Comparison of ENCODE assay signal across 27 cellular contexts in the genomic region with DNA sequence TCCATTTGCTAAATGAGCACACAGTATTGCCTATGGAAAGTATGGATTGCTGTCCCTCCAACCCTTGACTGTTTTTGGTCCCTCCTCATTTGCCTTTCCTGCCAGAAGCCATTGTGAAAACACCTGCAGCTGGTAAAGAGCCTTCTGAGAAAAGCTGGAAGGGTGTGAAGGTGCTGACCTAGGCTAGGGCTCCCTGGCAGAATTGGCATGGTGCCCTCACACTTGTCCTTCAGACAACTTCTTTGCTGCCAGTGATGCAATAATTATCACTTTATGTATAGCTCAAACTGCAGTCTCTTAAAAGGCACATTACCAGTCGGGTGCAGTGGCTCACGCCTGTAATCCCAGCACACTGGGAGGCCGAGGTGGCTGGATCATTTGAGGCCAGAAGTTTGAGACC. TPM values are rescaled to one million over a fixed set of nuclear protein-coding genes. Genes with fewer than 3 reads are reported as not detected.
DNase-seq lines count a peak whose midpoint lies in the region; ATAC-seq, FAIRE-seq and TF ChIP-seq lines count a peak whose summit lies in the region.
"Had no signal": no experiment of that assay in that cellular context is flagged by ENCODE, and none has a peak within 500 bp of the region (broad histone marks: within the 10 kb centered on the region; RNA-seq: fewer than 3 reads in every experiment).

No MANE protein-coding gene starts in this region.

- H3K4me3 Mint-ChIP-seq in activated CD8-positive, alpha-beta T cell treated with anti-CD3 and anti-CD28 coated beads for 36 hours = no peak overlapping the region
- H3K4me3 Mint-ChIP-seq in activated CD8-positive, alpha-beta T cell treated with anti-CD3 and anti-CD28 coated beads, Interleukin-2, amount 10 ng/mL, durations not matched to agents 7 days and 5 days = no peak overlapping the region
- H3K4me3 Mint-ChIP-seq: neural progenitor cell had no signal

- peaks cover 8% of the 10 kb centered on the region; the same call in 2 of the 3 replicates for H3K79me2 ChIP-seq in K562 (ENCODE audit: control insufficient read depth, insufficient read depth, low read length)

- H3K36me3 ChIP-seq in K562 (ENCODE audit: control insufficient read depth, insufficient read depth, low read length) (no peaks in the 10 kb centered on the region), small intestine (ENCODE audit: control insufficient read depth in 2 of 2, insufficient read depth in 2 of 2, low read length in 2 of 2) (no peaks in the 10 kb centered on the region)
- H3K36me3 ChIP-seq: gastrocnemius medialis, neural progenitor cell had no signal

- POLR2A ChIA-PET in activated CD8-positive, alpha-beta T cell treated with anti-CD3 and anti-CD28 coated beads for 36 hours (lab: Charles Lee) = interaction anchor here (0.7 to 0.8 kb wide), 2 partner anchors 42 to 120 kb away, joined by 3 read pairs; partner anchors contain the start of gene DDX46
- POLR2A ChIA-PET in activated CD8-positive, alpha-beta T cell treated with anti-CD3 and anti-CD28 coated beads, Interleukin-2, amount 10 ng/mL, durations not matched to agents 7 days and 5 days (lab: Charles Lee) = interaction anchor here (1.1 kb wide), 1 partner anchor 26 kb away, joined by 5 read pairs; no protein-coding TSS in a partner anchor
- POLR2A ChIA-PET in K562 (lab: Yijun Ruan, JAX) = interaction anchor here (0.8 to 1.4 kb wide), 3 partner anchors 14 to 22 kb away, joined by 3 to 4 read pairs (median 3); no protein-coding TSS in a partner anchor

- no peaks in the 10 kb centered on the region for H3K9me1 ChIP-seq in K562 (ENCODE audit: control insufficient read depth, insufficient read depth, low read length)

- H3K27ac ChIP-seq in K562 (ENCODE audit: extremely low read depth, low read depth, low read length) (no peak overlapping the region), small intestine (ENCODE audit: low read depth in 1 of 2, low read length in 1 of 2) (no peak overlapping the region)
- H3K27ac ChIP-seq: C4-2B, gastrocnemius medialis, HL-60, neural progenitor cell had no signal

- in situ Hi-C loops in K562 (cut with MboI) = no loop called here

- no peak overlapping the region for H2AFZ ChIP-seq in K562 (ENCODE audit: low read depth, low read length)
- H2AFZ ChIP-seq: neural progenitor cell had no signal

- DNase-seq in activated CD8-positive, alpha-beta T cell treated with anti-CD3 and anti-CD28 coated beads for 36 hours = no peak
- DNase-seq in activated CD8-positive, alpha-beta T cell treated with anti-CD3 and anti-CD28 coated beads, Interleukin-2, amount 10 ng/mL, durations not matched to agents 7 days and 5 days = no peak
- DNase-seq in NCI-H2029 (lab: John Stamatoyannopoulos, UW) (peak; percentile 58), K562 (ENCODE audit: extremely low read depth in 1 of 4, low spot score in 3 of 4) (no peak), small intestine (peak; percentile 40), D341Med (ENCODE audit: low spot score) (no peak), NOMO-1 (lab: John Stamatoyannopoulos, UW; ENCODE audit: unreplicated experiment in 2 of 2) (no peak)
- DNase-seq: ACHN; activated CD4-positive, alpha-beta T cell treated with anti-CD3 and anti-CD28 coated beads for 48 hours; activated CD8-positive, alpha-beta memory T cell treated with anti-CD3 and anti-CD28 coated beads, Interleukin-2, amount 50 U/mL, for 48 hours; activated gamma-delta T cell treated with Interleukin-2 at 50 U/mL for 16 hours; cerebellar nuclear complex; effector CD4-positive, alpha-beta T cell; gastrocnemius medialis; HCEC 1CT; kidney glomerular epithelial cell; MV-4-11; NCI-H2107; NCI-H82; stimulated activated CD4-positive, alpha-beta T cell treated with anti-CD3 and anti-CD28 coated beads, Interleukin-4, amount 100 ng/mL, for 4 hours; SW 1271 had no signal

- no peak for TF ChIP-seq EP300 in K562 (IDR thresholded peaks at IDR 0.05; ENCODE audit: low read length)

- CTCF ChIA-PET in activated CD8-positive, alpha-beta T cell treated with anti-CD3 and anti-CD28 coated beads for 36 hours (lab: Charles Lee) = interaction anchor here (2.9 kb wide), 1 partner anchor 26 kb away, joined by 9 read pairs; the partner anchor contains the start of gene PCBD2
- CTCF ChIA-PET in activated CD8-positive, alpha-beta T cell treated with anti-CD3 and anti-CD28 coated beads, Interleukin-2, amount 10 ng/mL, durations not matched to agents 7 days and 5 days (lab: Charles Lee) = no interaction called here
- CTCF ChIA-PET in K562 (lab: Yijun Ruan, JAX; ENCODE audit: low intra/inter-chr PET ratio) = no interaction called here

- H3K4me3 ChIP-seq in K562 (no peak overlapping the region), small intestine (ENCODE audit: low read depth in 1 of 2, low read length in 2 of 2) (no peak overlapping the region)
- H3K4me3 ChIP-seq: gastrocnemius medialis, neural progenitor cell had no signal

- no TSS peak for BruUV-seq in K562 (replicated peaks; lab: Mats Ljungman, UMichigan)

- no peaks in the 10 kb centered on the region for H3K9me3 Mint-ChIP-seq in activated CD8-positive, alpha-beta T cell treated with anti-CD3 and anti-CD28 coated beads for 36 hours
- no peaks in the 10 kb centered on the region for H3K9me3 Mint-ChIP-seq in activated CD8-positive, alpha-beta T cell treated with anti-CD3 and anti-CD28 coated beads, Interleukin-2, amount 10 ng/mL, durations not matched to agents 7 days and 5 days (ENCODE audit: insufficient read depth)

- H3K4me1 ChIP-seq in K562 (replicated peaks in 1 of 2; ENCODE audit: control insufficient read depth in 2 of 2, insufficient read depth in 2 of 2, low read length in 2 of 2) = peaks cover 18 to 19% of the 10 kb centered on the region in 2 experiments; a peak in 4 of 5 replicates
- H3K4me1 ChIP-seq in small intestine (ENCODE audit: control insufficient read depth in 2 of 2, insufficient read depth in 1 of 2, low read depth in 1 of 2, low read length in 1 of 2) = peaks cover 0 to 8% of the 10 kb centered on the region in 2 donors

- no peaks in the 10 kb centered on the region for H4K20me1 ChIP-seq in K562 (replicated peaks; ENCODE audit: control insufficient read depth, insufficient read depth, low read length)

- H3K27me3 ChIP-seq in K562 (ENCODE audit: control insufficient read depth in 2 of 2, insufficient read depth in 2 of 2, low read length in 2 of 2) (no peaks in the 10 kb centered on the region), small intestine (ENCODE audit: control insufficient read depth in 2 of 2, insufficient read depth in 2 of 2, low read length in 2 of 2) (no peaks in the 10 kb centered on the region)
- H3K27me3 ChIP-seq: gastrocnemius medialis, neural progenitor cell had no signal

- ATAC-seq in activated CD8-positive, alpha-beta T cell treated with anti-CD3 and anti-CD28 coated beads for 36 hours = no peak
- no peak for ATAC-seq in activated CD8-positive, alpha-beta T cell treated with anti-CD3 and anti-CD28 coated beads, Interleukin-2, amount 10 ng/mL, durations not matched to agents 7 days and 5 days
- ATAC-seq in K562 (no peak), GM21619 (IDR thresholded peaks at IDR 0.05; ENCODE audit: unreplicated experiment) (no peak)
- ATAC-seq: esophagus mucosa, gastrocnemius medialis had no signal

- 88% methylated on average over 3 of the region's 3 CpGs for WGBS in K562 (ENCODE audit: insufficient coverage, low coverage, missing lambda C conversion rate)
- 70 to 86% (median 76%) methylated on average over 3 of the region's 3 CpGs for WGBS in small intestine, 3 donors

- H3K4me1 Mint-ChIP-seq in activated CD8-positive, alpha-beta T cell treated with anti-CD3 and anti-CD28 coated beads for 36 hours (ENCODE audit: low read depth) = peaks cover 30% of the 10 kb centered on the region
- H3K4me1 Mint-ChIP-seq in activated CD8-positive, alpha-beta T cell treated with anti-CD3 and anti-CD28 coated beads, Interleukin-2, amount 10 ng/mL, durations not matched to agents 7 days and 5 days (ENCODE audit: low read depth) = peaks cover 47% of the 10 kb centered on the region

- TF ChIP-seq CTCF in activated CD8-positive, alpha-beta T cell treated with anti-CD3 and anti-CD28 coated beads for 36 hours (IDR thresholded peaks at IDR 0.05) = no peak
- TF ChIP-seq CTCF in K562 (IDR thresholded peaks at IDR 0.05 in 2 of 3, conservative IDR thresholded peaks at IDR 0.05 in 1 of 3; ENCODE audit: insufficient read depth in 2 of 3, low read depth in 1 of 3, low read length in 3 of 3) = no peak

- FAIRE-seq in K562 (lab: Jason Lieb, UNC) (no peak), small intestine (lab: Jason Lieb, UNC) (no peak)
- FAIRE-seq: TTC549 had no signal

- peak overlapping the region; percentile 48 for H3K27ac Mint-ChIP-seq in activated CD8-positive, alpha-beta T cell treated with anti-CD3 and anti-CD28 coated beads for 36 hours
- no peak overlapping the region for H3K27ac Mint-ChIP-seq in activated CD8-positive, alpha-beta T cell treated with anti-CD3 and anti-CD28 coated beads, Interleukin-2, amount 10 ng/mL, durations not matched to agents 7 days and 5 days
- H3K27ac Mint-ChIP-seq: neural progenitor cell had no signal

- H3K4me2 ChIP-seq in K562 (ENCODE audit: insufficient read depth, low read length) = no peak overlapping the region
- H3K4me2 ChIP-seq: neural progenitor cell had no signal

- H3K9me3 ChIP-seq in K562 (replicated peaks; ENCODE audit: control insufficient read depth, insufficient read depth, low read depth, low read length) (no peaks in the 10 kb centered on the region), small intestine (ENCODE audit: control insufficient read depth, low read depth) (no peaks in the 10 kb centered on the region)
- H3K9me3 ChIP-seq: gastrocnemius medialis had no signal

- no peak for TF ChIP-seq RAD21 in K562 (CRISPR knock-in tag; conservative IDR thresholded peaks at IDR 0.05 in 1 of 2, IDR thresholded peaks at IDR 0.05 in 1 of 2)

- H3K9ac ChIP-seq in K562 (ENCODE audit: insufficient read depth in 1 of 2, low read depth in 2 of 2, low read length in 2 of 2) = no peak overlapping the region
- H3K9ac ChIP-seq: neural progenitor cell had no signal

- TF ChIP-seq POLR2A in K562 (conservative IDR thresholded peaks at IDR 0.05) = no peak

- H3K36me3 Mint-ChIP-seq in activated CD8-positive, alpha-beta T cell treated with anti-CD3 and anti-CD28 coated beads for 36 hours (ENCODE audit: low read depth) = peaks cover 7% of the 10 kb centered on the region
- H3K36me3 Mint-ChIP-seq in activated CD8-positive, alpha-beta T cell treated with anti-CD3 and anti-CD28 coated beads, Interleukin-2, amount 10 ng/mL, durations not matched to agents 7 days and 5 days (ENCODE audit: low read depth) = peaks cover 29% of the 10 kb centered on the region

- intact Hi-C loops in activated CD8-positive, alpha-beta T cell treated with anti-CD3 and anti-CD28 coated beads for 36 hours (cut with micrococcal nuclease) = no loop called here
- intact Hi-C loops in K562 (cut with micrococcal nuclease) = no loop called here

- no peaks in the 10 kb centered on the region for H3K27me3 Mint-ChIP-seq in activated CD8-positive, alpha-beta T cell treated with anti-CD3 and anti-CD28 coated beads for 36 hours
- H3K27me3 Mint-ChIP-seq in activated CD8-positive, alpha-beta T cell treated with anti-CD3 and anti-CD28 coated beads, Interleukin-2, amount 10 ng/mL, durations not matched to agents 7 days and 5 days (ENCODE audit: low read depth) = no peaks in the 10 kb centered on the region

RNA-seq across cellular contexts. Expression of gene TXNDC15, which starts 4.2 kb away (rescaled TPM):
- total RNA-seq in activated CD8-positive, alpha-beta T cell treated with anti-CD3 and anti-CD28 coated beads for 36 hours = 10 to 100 TPM; 17.1 to 26.7 TPM
- total RNA-seq in activated CD8-positive, alpha-beta T cell treated with anti-CD3 and anti-CD28 coated beads, Interleukin-2, amount 10 ng/mL, durations not matched to agents 7 days and 5 days = 10 to 100 TPM; 42.6 to 46.7 TPM
- total RNA-seq in K562 (2011; cell fraction: chromatin; rRNA removed; ENCODE audit: low replicate concordance) = 19.7 and 21.9 TPM in 2 replicates
- 7.6 and 12.7 TPM in 2 replicates for total RNA-seq in K562 (2011; cell fraction: nucleolus; rRNA removed)
- 15.2 and 20.8 TPM in 2 replicates for total RNA-seq in K562 (2011; cell fraction: nucleoplasm; rRNA removed)
- 10.6 and 15.4 TPM in 2 replicates for total RNA-seq in K562 (2014; rRNA removed)
- 10.3 and 12.8 TPM in 2 replicates for total RNA-seq in K562 (2014; rRNA removed; fragmentation: Illumina TruSeq; extraction: Trizol)
- 14.6 and 14.8 TPM in 2 replicates for total RNA-seq in K562 (2015; rRNA removed; fragmentation: Illumina TruSeq; extraction: Trizol)
- 8.9 and 11.7 TPM in 2 replicates for total RNA-seq in K562 (2021)
- polyA plus RNA-seq in K562 (2011; rRNA removed) = 10.4 and 12.3 TPM in 2 replicates
- 10.4 and 12.4 TPM in 2 replicates for polyA plus RNA-seq in K562 (2011; cell fraction: cytosol; rRNA removed)
- polyA plus RNA-seq in K562 (2011; cell fraction: nucleus; rRNA removed) = 5.8 and 7.2 TPM in 2 replicates
- polyA plus RNA-seq in K562 (2012) = 7.1 and 15.0 TPM in 2 replicates
- 8.6 and 12.6 TPM in 2 replicates for polyA plus RNA-seq in K562 (2014; fragmentation: Illumina TruSeq; extraction: Trizol)
- 1 to 10 TPM; 3.0 to 3.1 TPM for polyA plus RNA-seq in K562 (2014; fragmentation: Nextera tagmentation; extraction: Ambion mirVana)
- polyA plus RNA-seq in K562 (2014; rRNA removed) = 14.7 and 14.9 TPM in 2 replicates
- polyA minus RNA-seq in K562 (2011; rRNA and poly(A)+ RNA removed) = 14.7 and 17.0 TPM in 2 replicates
- polyA minus RNA-seq in K562 (2011; cell fraction: cytosol; rRNA and poly(A)+ RNA removed) = 6.6 and 8.2 TPM in 2 replicates
- polyA minus RNA-seq in K562 (2011; cell fraction: nucleus; rRNA and poly(A)+ RNA removed) = 2.3 and 3.6 TPM in 2 replicates
- polyA plus RNA-seq in small intestine = 10 to 100 TPM; 11.9 to 51.5 (median 37.3) TPM

RNA-seq across cellular contexts. Expression of gene PCBD2, which starts 26.5 kb away (rescaled TPM):
- total RNA-seq in activated CD8-positive, alpha-beta T cell treated with anti-CD3 and anti-CD28 coated beads for 36 hours = 1 to 10 TPM; 8.1 to 8.8 TPM
- total RNA-seq in activated CD8-positive, alpha-beta T cell treated with anti-CD3 and anti-CD28 coated beads, Interleukin-2, amount 10 ng/mL, durations not matched to agents 7 days and 5 days = 10 to 100 TPM; 11.3 to 14.4 TPM
- total RNA-seq in K562 (2011; cell fraction: chromatin; rRNA removed; ENCODE audit: low replicate concordance) = 16.5 and 20.4 TPM in 2 replicates
- 7.8 and 9.9 TPM in 2 replicates for total RNA-seq in K562 (2011; cell fraction: nucleolus; rRNA removed)
- total RNA-seq in K562 (2011; cell fraction: nucleoplasm; rRNA removed) = 19.7 and 32.0 TPM in 2 replicates
- total RNA-seq in K562 (2014; rRNA removed) = 5.2 and 8.9 TPM in 2 replicates
- total RNA-seq in K562 (2014; rRNA removed; fragmentation: Illumina TruSeq; extraction: Trizol) = 8.0 and 8.4 TPM in 2 replicates
- 6.7 and 6.8 TPM in 2 replicates for total RNA-seq in K562 (2015; rRNA removed; fragmentation: Illumina TruSeq; extraction: Trizol)
- total RNA-seq in K562 (2021) = 8.0 and 10.4 TPM in 2 replicates
- polyA plus RNA-seq in K562 (2011; rRNA removed) = 13.8 and 15.4 TPM in 2 replicates
- 5.9 and 10.1 TPM in 2 replicates for polyA plus RNA-seq in K562 (2011; cell fraction: cytosol; rRNA removed)
- 8.4 and 12.2 TPM in 2 replicates for polyA plus RNA-seq in K562 (2011; cell fraction: nucleus; rRNA removed)
- polyA plus RNA-seq in K562 (2012) = 7.2 and 8.8 TPM in 2 replicates
- 6.8 and 7.0 TPM in 2 replicates for polyA plus RNA-seq in K562 (2014; fragmentation: Illumina TruSeq; extraction: Trizol)
- 1 to 10 TPM; 7.1 to 7.8 TPM for polyA plus RNA-seq in K562 (2014; fragmentation: Nextera tagmentation; extraction: Ambion mirVana)
- 8.0 and 10.7 TPM in 2 replicates for polyA plus RNA-seq in K562 (2014; rRNA removed)
- 5.7 and 8.1 TPM in 2 replicates for polyA minus RNA-seq in K562 (2011; rRNA and poly(A)+ RNA removed)
- 5.2 and 6.5 TPM in 2 replicates for polyA minus RNA-seq in K562 (2011; cell fraction: cytosol; rRNA and poly(A)+ RNA removed)
- 5.0 and 5.7 TPM in 2 replicates for polyA minus RNA-seq in K562 (2011; cell fraction: nucleus; rRNA and poly(A)+ RNA removed)
- 10 to 100 TPM in 1 of 3 donors, 1 to 10 TPM in 2; 5.9 to 19.2 (median 8.6) TPM for polyA plus RNA-seq in small intestine

RNA-seq across cellular contexts. Expression of gene C5orf24, which starts 32.6 kb away (rescaled TPM):
- total RNA-seq in activated CD8-positive, alpha-beta T cell treated with anti-CD3 and anti-CD28 coated beads for 36 hours = 10 to 100 TPM; 24.4 to 25.3 TPM
- 10 to 100 TPM; 25.8 to 30.5 TPM for total RNA-seq in activated CD8-positive, alpha-beta T cell treated with anti-CD3 and anti-CD28 coated beads, Interleukin-2, amount 10 ng/mL, durations not matched to agents 7 days and 5 days
- 72.0 and 117 TPM in 2 replicates for total RNA-seq in K562 (2011; cell fraction: chromatin; rRNA removed; ENCODE audit: low replicate concordance)
- total RNA-seq in K562 (2011; cell fraction: nucleolus; rRNA removed) = 47.6 and 53.4 TPM in 2 replicates
- total RNA-seq in K562 (2011; cell fraction: nucleoplasm; rRNA removed) = 69.0 and 99.8 TPM in 2 replicates
- total RNA-seq in K562 (2014; rRNA removed) (15.1 and 23.2 TPM in 2 replicates), K562 (2014; rRNA removed; fragmentation: Illumina TruSeq; extraction: Trizol) (28.8 and 29.4 TPM in 2 replicates), K562 (2015; rRNA removed; fragmentation: Illumina TruSeq; extraction: Trizol) (27.3 and 28.4 TPM in 2 replicates), K562 (2021) (23.9 and 26.7 TPM in 2 replicates)
- polyA plus RNA-seq in K562 (2011; rRNA removed) (38.6 and 39.7 TPM in 2 replicates), K562 (2014; fragmentation: Illumina TruSeq; extraction: Trizol) (22.6 and 28.7 TPM in 2 replicates), K562 (2014; fragmentation: Nextera tagmentation; extraction: Ambion mirVana) (10 to 100 TPM in 1 of 2 experiments, 1 to 10 TPM in 1; 8.9 to 10.6 TPM), K562 (2014; rRNA removed) (22.5 and 34.1 TPM in 2 replicates), small intestine (10 to 100 TPM; 13.2 to 20.6 (median 19.2) TPM)
- polyA plus RNA-seq in K562 (2011; cell fraction: cytosol; rRNA removed) = 7.5 and 16.8 TPM in 2 replicates
- polyA plus RNA-seq in K562 (2011; cell fraction: nucleus; rRNA removed) = 28.9 and 30.8 TPM in 2 replicates
- polyA plus RNA-seq in K562 (2012) = 14.1 and 19.8 TPM in 2 replicates
- polyA minus RNA-seq in K562 (2011; rRNA and poly(A)+ RNA removed) = 44.4 and 47.4 TPM in 2 replicates
- 12.4 and 14.2 TPM in 2 replicates for polyA minus RNA-seq in K562 (2011; cell fraction: cytosol; rRNA and poly(A)+ RNA removed)
- polyA minus RNA-seq in K562 (2011; cell fraction: nucleus; rRNA and poly(A)+ RNA removed) = 26.9 and 35.5 TPM in 2 replicates

Comparison
In these comparisons a context has a peak if more than half of its experiments do, and no peak if none do; other contexts are left out.
1. DNase-seq: peak in NCI-H2029 (single experiment) and small intestine (single experiment); none in activated CD8-positive, alpha-beta T cell treated with anti-CD3 and anti-CD28 coated beads for 36 hours (single experiment), activated CD8-positive, alpha-beta T cell treated with anti-CD3 and anti-CD28 coated beads, Interleukin-2, amount 10 ng/mL, durations not matched to agents 7 days and 5 days (single experiment), K562 (0 of 4), D341Med (single experiment) and NOMO-1 (0 of 2).